In the genomic region with DNA sequence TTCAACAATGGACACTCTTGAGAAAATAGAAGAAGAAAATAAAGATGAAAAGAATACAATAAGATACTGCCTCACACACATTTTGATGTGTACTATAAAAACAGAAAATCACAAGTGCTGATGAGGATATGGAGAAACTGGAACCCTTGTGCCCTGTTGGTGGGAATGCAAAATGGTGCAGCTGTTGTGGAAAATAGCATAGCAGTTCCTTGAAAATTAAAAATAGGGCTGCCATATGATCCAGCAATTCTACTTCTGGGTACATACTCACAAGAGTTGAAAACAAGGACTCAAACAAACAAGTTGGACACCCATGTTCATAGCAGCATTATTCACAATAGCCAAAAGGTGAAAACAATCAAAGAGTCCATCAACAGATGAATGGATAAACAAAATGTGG, we compare ENCODE assay signal across 29 cellular contexts.
"Had no signal": no experiment of that assay in that cellular context is flagged by ENCODE, and none has a peak within 500 bp of the region (broad histone marks: within the 10 kb centered on the region; RNA-seq: fewer than 3 reads in every experiment).

No MANE protein-coding gene starts in this region.

- H3K4me3 ChIP-seq: ascending aorta, cardiac muscle cell had no signal

- H3K9me3 ChIP-seq: ascending aorta had no signal

- H3K36me3 ChIP-seq: cardiac muscle cell had no signal

- ATAC-seq: activated CD8-positive, alpha-beta T cell treated with anti-CD3 and anti-CD28 coated beads for 36 hours; activated naive CD8-positive, alpha-beta T cell treated with anti-CD3 and anti-CD28 coated beads, Interleukin-2, amount 50 U/mL, for 24 hours; activated T-cell treated with anti-CD3 and anti-CD28 coated beads, Interleukin-2, amount 50 U/mL, for 4 hours; activated T-cell treated with anti-CD3 and anti-CD28 coated beads, Interleukin-2, amount 50 U/mL, for 72 hours; activated T-helper 17 cell treated with anti-CD3 and anti-CD28 coated beads, Interleukin-2, amount 50 U/mL, for 72 hours had no signal

- H3K27me3 ChIP-seq: ascending aorta, cardiac muscle cell had no signal

- H3K27ac ChIP-seq: ascending aorta, cardiac muscle cell, VCaP had no signal

- DNase-seq: activated B cell treated with CpG ODN at 0.5 μM for 24 hours; activated CD4-positive, alpha-beta memory T cell treated with anti-CD3 and anti-CD28 coated beads for 36 hours; activated CD4-positive, alpha-beta T cell treated with anti-CD3 and anti-CD28 coated beads for 4 hours; activated CD4-positive, alpha-beta T cell treated with anti-CD3 and anti-CD28 coated beads, Interleukin-2, amount 10 ng/mL, durations not matched to agents 24 days and 14 days; activated CD4-positive, alpha-beta T cell treated with anti-CD3 and anti-CD28 coated beads, Interleukin-2, amount 50 U/mL, for 1 hour; activated CD4-positive, alpha-beta T cell treated with anti-CD3 and anti-CD28 coated beads, Interleukin-2, amount 50 U/mL, for 4 hours; activated CD4-positive, CD25-positive, alpha-beta regulatory T cell treated with anti-CD3 and anti-CD28 coated beads, Interleukin-2, amount 50 U/mL, for 72 hours; activated CD8-positive, alpha-beta memory T cell treated with anti-CD3 and anti-CD28 coated beads, Interleukin-2, amount 50 U/mL, for 4 hours; activated CD8-positive, alpha-beta T cell treated with anti-CD3 and anti-CD28 coated beads for 36 hours; activated effector memory CD4-positive, alpha-beta T cell treated with anti-CD3 and anti-CD28 coated beads, Interleukin-2, amount 50 U/mL, for 16 hours; activated gamma-delta T cell treated with Interleukin-2 at 50 U/mL for 16 hours; activated naive CD4-positive, alpha-beta T cell treated with anti-CD3 and anti-CD28 coated beads, Interleukin-2, amount 10 ng/mL, durations not matched to agents 7 days and 5 days; activated naive CD4-positive, alpha-beta T cell treated with Interleukin-2 at 50 U/mL for 16 hours; activated naive CD8-positive, alpha-beta T cell treated with anti-CD3 and anti-CD28 coated beads, Interleukin-2, amount 10 ng/mL, durations not matched to agents 7 days and 5 days; activated naive CD8-positive, alpha-beta T cell treated with anti-CD3 and anti-CD28 coated beads, Interleukin-2, amount 50 U/mL, for 24 hours; activated T-cell treated with anti-CD3 and anti-CD28 coated beads for 4 hours; activated T-cell treated with anti-CD3 and anti-CD28 coated beads, Interleukin-2, amount 50 U/mL, for 1 hour; activated T-cell treated with anti-CD3 and anti-CD28 coated beads, Interleukin-2, amount 50 U/mL, for 4 hours; activated T-cell treated with anti-CD3 and anti-CD28 coated beads, Interleukin-2, amount 50 U/mL, for 72 hours; amygdala; anterior cingulate cortex; SW 1271; T-helper 1 cell; T-helper 2 cell; T-helper 9 cell had no signal
